In genomic region chr22:29387921-29388758, GRCh38 we compare ENCODE assay signal across 8 cellular contexts. TPM values are rescaled to one million over a fixed set of nuclear protein-coding genes. Genes with fewer than 3 reads are reported as not detected.
DNase-seq lines count a peak whose midpoint lies in the region; ATAC-seq and TF ChIP-seq lines count a peak whose summit lies in the region.

TSS of gene AP1B1 (minus strand) at chr22:29388570. CDS start at chr22:29367243, 21,327 bp downstream.

- intact Hi-C loops in PC-3 (cut with micrococcal nuclease) (no loop called here), mucosa of descending colon (cut with DNase I, micrococcal nuclease) (no loop called here)

- TF ChIP-seq CTCF in PC-3 (conservative IDR thresholded peaks at IDR 0.05; ENCODE audit: low read depth, low read length) (no peak), mucosa of descending colon (IDR thresholded peaks at IDR 0.05) (no peak)

- H3K9me3 ChIP-seq in PC-3 (ENCODE audit: low read length) (no peaks in the 10 kb centered on the region), mucosa of descending colon (no peaks in the 10 kb centered on the region)

- CTCF ChIA-PET in PC-3 (lab: Charles Lee): no interaction called here

- POLR2A ChIA-PET in PC-3 (lab: Charles Lee; ENCODE audit: unreplicated experiment): no interaction called here

- H2AFZ ChIP-seq in PC-3 (ENCODE audit: low read length): peak within 1 kb of the TSS; percentile 94

- peak within 1 kb of the TSS; percentile 92 for H3K9ac ChIP-seq in PC-3 (ENCODE audit: low read length)

- DNase-seq in DMS 273 treated with DMSO at 0.1 percent for 48 hours (lab: John Stamatoyannopoulos, UW) (peak; percentile 56), PC-3 (peak; percentile 92), activated T-cell treated with anti-CD3 and anti-CD28 coated beads for 48 hours (ENCODE audit: low read depth) (peak; percentile 96), epithelial cell of prostate (ENCODE audit: low read depth, low spot score) (peak; percentile 46), mucosa of descending colon (peak; percentile 98)
- DNase-seq in Jurkat, Clone E6-1 (ENCODE audit: low read depth, low spot score): peak; percentile 88
- DNase-seq in stimulated activated CD8-positive, alpha-beta memory T cell treated with anti-CD3 and anti-CD28 coated beads, Interleukin-4, amount 100 ng/mL, for 24 hours (ENCODE audit: low read depth): peak; percentile 93

- no peaks in the 10 kb centered on the region for H4K20me1 ChIP-seq in PC-3 (ENCODE audit: low read length)

- peaks cover 50% of the 10 kb centered on the region for H3K79me2 ChIP-seq in PC-3 (ENCODE audit: low read length)

- no peaks in the 10 kb centered on the region for H3F3A ChIP-seq in PC-3 (ENCODE audit: low read length, unreplicated experiment)

- no peaks in the 10 kb centered on the region for H3K9me2 ChIP-seq in PC-3 (replicated peaks; ENCODE audit: low read length)

- H3K27ac ChIP-seq in PC-3 (ENCODE audit: low read length) (peak within 1 kb of the TSS; percentile 39), epithelial cell of prostate (peak within 1 kb of the TSS; percentile 45)

- H3K4me3 ChIP-seq in Jurkat, Clone E6-1 (ENCODE audit: low read length): peak within 1 kb of the TSS; percentile 86
- peak within 1 kb of the TSS; percentile 96 for H3K4me3 ChIP-seq in PC-3 (ENCODE audit: low read length)
- H3K4me3 ChIP-seq in mucosa of descending colon: peak within 1 kb of the TSS; percentile 60

- H3K36me3 ChIP-seq in PC-3 (ENCODE audit: low read depth, low read length) (no peaks in the 10 kb centered on the region), mucosa of descending colon (ENCODE audit: low read depth) (no peaks in the 10 kb centered on the region)

- ATAC-seq in GM21576 (IDR thresholded peaks at IDR 0.05; ENCODE audit: unreplicated experiment) (peak; percentile 66), PC-3 (peak; percentile 96), mucosa of descending colon (peak; percentile 98)

- H3K4me2 ChIP-seq in PC-3 (ENCODE audit: low read length): peak within 1 kb of the TSS; percentile 99

- H3K4me1 ChIP-seq in PC-3 (ENCODE audit: insufficient read depth, low read length): peaks cover 19% of the 10 kb centered on the region
- peaks cover 37% of the 10 kb centered on the region for H3K4me1 ChIP-seq in mucosa of descending colon (ENCODE audit: low read depth)

- BruUV-seq in PC-3 (replicated peaks; lab: Mats Ljungman, UMichigan): TSS peak; percentile 69

- no peaks in the 10 kb centered on the region for H3K27me3 ChIP-seq in PC-3 (ENCODE audit: low read length)

RNA-seq across cellular contexts. Expression of gene AP1B1, which starts in this region (rescaled TPM):
- 42.2 TPM for polyA plus RNA-seq in Jurkat, Clone E6-1 (2012; ENCODE audit: insufficient read depth, insufficient read length)
- total RNA-seq in PC-3 (2014; rRNA removed) (81.2 and 96.4 TPM in 2 replicates), mucosa of descending colon (100 to 1,000 TPM in 1 of 3 donors, 10 to 100 TPM in 2; 74.4 to 105 (median 88.8) TPM)

Comparison
In these comparisons a context has a peak if more than half of its experiments do, and no peak if none do; other contexts are left out.
1. Peak in every context shown above with its lines: DNase-seq, ATAC-seq, H3K4me3 ChIP-seq and H3K27ac ChIP-seq.
2. DNase-seq: peak in every context shown above with its lines; median percentile 98 in mucosa of descending colon; 96 in activated T-cell treated with anti-CD3 and anti-CD28 coated beads for 48 hours; 93 in stimulated activated CD8-positive, alpha-beta memory T cell treated with anti-CD3 and anti-CD28 coated beads, Interleukin-4, amount 100 ng/mL, for 24 hours; 92 in PC-3; 88 in Jurkat, Clone E6-1; 56 in DMS 273 treated with DMSO at 0.1 percent for 48 hours; 46 in epithelial cell of prostate.